ENCODE assay signal across 36 cellular contexts in genomic region chrX:57074458-57074857, GRCh38.
"Had no signal": no experiment of that assay in that cellular context is flagged by ENCODE, and none has a peak within 500 bp of the region (broad histone marks: within the 10 kb centered on the region; RNA-seq: fewer than 3 reads in every experiment).

No MANE protein-coding gene starts in this region.

- H3K9me3 Mint-ChIP-seq: activated B cell treated with CpG ODN at 0.5 μM for 24 hours; activated CD4-positive, alpha-beta T cell treated with anti-CD3 and anti-CD28 coated beads, Interleukin-2, amount 10 ng/mL, durations not matched to agents 24 days and 14 days; activated naive CD8-positive, alpha-beta T cell treated with anti-CD3 and anti-CD28 coated beads, Interleukin-2, amount 10 ng/mL, durations not matched to agents 7 days and 5 days; activated T-helper 2 cell treated with anti-CD3 and anti-CD28 coated beads, Interferon-gamma antibody, Interleukin-2, Interleukin-4, amounts not matched to agents 10 μg/mL and 5 μg/mL and 100 μg/mL, durations not matched to agents 14 hours and 24 hours and 36 hours; central memory CD8-positive, alpha-beta T cell; T-helper 1 cell treated with Interleukin-12 subunit alpha and Interleukin-12 subunit beta and Interleukin-4 antibody, amounts not matched to agents 30 μg/mL and 1 μg/mL, for 36 hours; T-helper 2 cell treated with Interferon-gamma antibody and Interleukin-4, amounts not matched to agents 5 μg/mL and 100 μg/mL, for 36 hours had no signal

- H3K27ac ChIP-seq: ascending aorta, cardiac muscle cell, VCaP had no signal

- H3K36me3 ChIP-seq: ascending aorta, cardiac muscle cell had no signal

- H3K4me1 Mint-ChIP-seq: activated B cell treated with CpG ODN at 0.5 μM for 24 hours; activated CD4-positive, alpha-beta T cell treated with anti-CD3 and anti-CD28 coated beads, Interleukin-2, amount 10 ng/mL, durations not matched to agents 24 days and 14 days; activated naive CD4-positive, alpha-beta T cell treated with anti-CD3 and anti-CD28 coated beads, Interleukin-2, amount 10 ng/mL, durations not matched to agents 7 days and 5 days; activated naive CD8-positive, alpha-beta T cell treated with anti-CD3 and anti-CD28 coated beads, Interleukin-2, amount 10 ng/mL, durations not matched to agents 7 days and 5 days; activated naive CD8-positive, alpha-beta T cell treated with anti-CD3 and anti-CD28 coated beads, Interleukin-2, amount 50 U/mL, for 24 hours; brain; central memory CD8-positive, alpha-beta T cell had no signal

- DNase-seq: activated B cell treated with CpG ODN at 0.5 μM for 24 hours; activated CD4-positive, alpha-beta memory T cell treated with anti-CD3 and anti-CD28 coated beads for 36 hours; activated CD4-positive, alpha-beta T cell treated with anti-CD3 and anti-CD28 coated beads for 4 hours; activated CD4-positive, alpha-beta T cell treated with anti-CD3 and anti-CD28 coated beads, Interleukin-2, amount 10 ng/mL, durations not matched to agents 24 days and 14 days; activated CD4-positive, alpha-beta T cell treated with anti-CD3 and anti-CD28 coated beads, Interleukin-2, amount 50 U/mL, for 1 hour; activated CD4-positive, alpha-beta T cell treated with anti-CD3 and anti-CD28 coated beads, Interleukin-2, amount 50 U/mL, for 4 hours; activated CD4-positive, CD25-positive, alpha-beta regulatory T cell treated with anti-CD3 and anti-CD28 coated beads, Interleukin-2, amount 50 U/mL, for 72 hours; activated CD8-positive, alpha-beta memory T cell treated with anti-CD3 and anti-CD28 coated beads, Interleukin-2, amount 50 U/mL, for 4 hours; activated CD8-positive, alpha-beta T cell treated with anti-CD3 and anti-CD28 coated beads for 36 hours; activated effector memory CD4-positive, alpha-beta T cell treated with Interleukin-2 at 50 U/mL for 16 hours; activated gamma-delta T cell; activated naive CD4-positive, alpha-beta T cell treated with anti-CD3 and anti-CD28 coated beads, Interleukin-2, amount 10 ng/mL, durations not matched to agents 7 days and 5 days; activated naive CD4-positive, alpha-beta T cell treated with Interleukin-2 at 50 U/mL for 16 hours; activated naive CD8-positive, alpha-beta T cell treated with anti-CD3 and anti-CD28 coated beads, Interleukin-2, amount 10 ng/mL, durations not matched to agents 7 days and 5 days; activated naive CD8-positive, alpha-beta T cell treated with anti-CD3 and anti-CD28 coated beads, Interleukin-2, amount 50 U/mL, for 24 hours; activated T-cell treated with anti-CD3 and anti-CD28 coated beads for 4 hours; activated T-cell treated with anti-CD3 and anti-CD28 coated beads, Interleukin-2, amount 50 U/mL, for 1 hour; activated T-cell treated with anti-CD3 and anti-CD28 coated beads, Interleukin-2, amount 50 U/mL, for 4 hours; amygdala; anterior cingulate cortex; caudate nucleus; cerebellar nuclear complex; T-helper 1 cell; T-helper 2 cell; T-helper 9 cell had no signal

- H3K27me3 Mint-ChIP-seq: activated B cell treated with CpG ODN at 0.5 μM for 24 hours; activated CD4-positive, alpha-beta memory T cell treated with anti-CD3 and anti-CD28 coated beads for 36 hours; activated CD4-positive, alpha-beta T cell treated with anti-CD3 and anti-CD28 coated beads, Interleukin-2, amount 10 ng/mL, durations not matched to agents 24 days and 14 days; activated CD8-positive, alpha-beta T cell treated with anti-CD3 and anti-CD28 coated beads for 36 hours; activated naive CD4-positive, alpha-beta T cell treated with anti-CD3 and anti-CD28 coated beads, Interleukin-2, amount 10 ng/mL, durations not matched to agents 7 days and 5 days; activated naive CD8-positive, alpha-beta T cell; activated naive CD8-positive, alpha-beta T cell treated with anti-CD3 and anti-CD28 coated beads, Interleukin-2, amount 10 ng/mL, durations not matched to agents 7 days and 5 days; activated naive CD8-positive, alpha-beta T cell treated with anti-CD3 and anti-CD28 coated beads, Interleukin-2, amount 50 U/mL, for 24 hours; brain; central memory CD8-positive, alpha-beta T cell had no signal

- H3K9me3 ChIP-seq: ascending aorta had no signal

- H3K4me3 Mint-ChIP-seq: activated B cell treated with CpG ODN at 0.5 μM for 24 hours; activated CD4-positive, alpha-beta memory T cell treated with anti-CD3 and anti-CD28 coated beads for 36 hours; activated CD4-positive, alpha-beta T cell treated with anti-CD3 and anti-CD28 coated beads, Interleukin-2, amount 10 ng/mL, durations not matched to agents 24 days and 14 days; activated CD8-positive, alpha-beta T cell treated with anti-CD3 and anti-CD28 coated beads for 36 hours; activated naive CD4-positive, alpha-beta T cell treated with anti-CD3 and anti-CD28 coated beads, Interleukin-2, amount 10 ng/mL, durations not matched to agents 7 days and 5 days; activated naive CD8-positive, alpha-beta T cell; activated naive CD8-positive, alpha-beta T cell treated with anti-CD3 and anti-CD28 coated beads, Interleukin-2, amount 10 ng/mL, durations not matched to agents 7 days and 5 days; activated naive CD8-positive, alpha-beta T cell treated with anti-CD3 and anti-CD28 coated beads, Interleukin-2, amount 50 U/mL, for 24 hours; activated T-cell treated with anti-CD3 and anti-CD28 coated beads, Interleukin-2, amount 50 U/mL, for 4 hours; brain; central memory CD8-positive, alpha-beta T cell; T-helper 1 cell treated with Interleukin-12 subunit alpha and Interleukin-12 subunit beta and Interleukin-4 antibody, amounts not matched to agents 30 μg/mL and 1 μg/mL, for 36 hours; T-helper 2 cell treated with Interferon-gamma antibody and Interleukin-4, amounts not matched to agents 5 μg/mL and 100 μg/mL, for 36 hours had no signal

- H3K36me3 Mint-ChIP-seq: activated naive CD4-positive, alpha-beta T cell treated with anti-CD3 and anti-CD28 coated beads, Interleukin-2, amount 10 ng/mL, durations not matched to agents 7 days and 5 days; activated naive CD8-positive, alpha-beta T cell; activated naive CD8-positive, alpha-beta T cell treated with anti-CD3 and anti-CD28 coated beads, Interleukin-2, amount 10 ng/mL, durations not matched to agents 7 days and 5 days had no signal

- H3K27me3 ChIP-seq: ascending aorta, cardiac muscle cell had no signal

- FAIRE-seq: bronchial epithelial cell, TTC549 had no signal

- H3K4me3 ChIP-seq: ascending aorta, cardiac muscle cell had no signal

- H3K4me1 ChIP-seq: ascending aorta had no signal

- ATAC-seq: activated CD8-positive, alpha-beta T cell treated with anti-CD3 and anti-CD28 coated beads for 36 hours; activated naive CD8-positive, alpha-beta T cell treated with anti-CD3 and anti-CD28 coated beads, Interleukin-2, amount 50 U/mL, for 24 hours; activated T-cell treated with anti-CD3 and anti-CD28 coated beads, Interleukin-2, amount 50 U/mL, for 4 hours had no signal

- H3K27ac Mint-ChIP-seq: activated B cell treated with CpG ODN at 0.5 μM for 24 hours; activated CD4-positive, alpha-beta memory T cell treated with anti-CD3 and anti-CD28 coated beads for 36 hours; activated CD4-positive, alpha-beta T cell treated with anti-CD3 and anti-CD28 coated beads, Interleukin-2, amount 10 ng/mL, durations not matched to agents 24 days and 14 days; activated CD8-positive, alpha-beta T cell treated with anti-CD3 and anti-CD28 coated beads for 36 hours; activated naive CD4-positive, alpha-beta T cell treated with anti-CD3 and anti-CD28 coated beads, Interleukin-2, amount 10 ng/mL, durations not matched to agents 7 days and 5 days; activated naive CD8-positive, alpha-beta T cell; activated naive CD8-positive, alpha-beta T cell treated with anti-CD3 and anti-CD28 coated beads, Interleukin-2, amount 10 ng/mL, durations not matched to agents 7 days and 5 days; activated naive CD8-positive, alpha-beta T cell treated with anti-CD3 and anti-CD28 coated beads, Interleukin-2, amount 50 U/mL, for 24 hours; activated T-helper 2 cell treated with anti-CD3 and anti-CD28 coated beads, Interferon-gamma antibody, Interleukin-2, Interleukin-4, amounts not matched to agents 10 μg/mL and 5 μg/mL and 100 μg/mL, durations not matched to agents 14 hours and 24 hours and 36 hours; brain; T-helper 1 cell treated with Interleukin-12 subunit alpha and Interleukin-12 subunit beta and Interleukin-4 antibody, amounts not matched to agents 30 μg/mL and 1 μg/mL, for 36 hours; T-helper 2 cell treated with Interferon-gamma antibody and Interleukin-4, amounts not matched to agents 5 μg/mL and 100 μg/mL, for 36 hours had no signal
